In genomic region chr3:16881896-16882645, GRCh38 we compare ENCODE assay signal across 13 cellular contexts. TPM values are rescaled to one million over a fixed set of nuclear protein-coding genes. Genes with fewer than 3 reads are reported as not detected.
A peak's percentile ranks its signal among the peaks of the same experiment; 100 is the strongest.
DNase-seq lines count a peak whose midpoint lies in the region; ATAC-seq and TF ChIP-seq lines count a peak whose summit lies in the region.
"Had no signal": no experiment of that assay in that cellular context is flagged by ENCODE, and none has a peak within 500 bp of the region (broad histone marks: within the 10 kb centered on the region; RNA-seq: fewer than 3 reads in every experiment).

No MANE protein-coding gene starts in this region.

- TF ChIP-seq CTCF in smooth muscle cell (IDR thresholded peaks at IDR 0.05; ENCODE audit: borderline replicate concordance, insufficient read depth, poor library complexity, severe bottlenecking), result no peak

- ATAC-seq in right cardiac atrium, result peak; percentile 20 to 42
- ATAC-seq: A549 had no signal

- H2AFZ ChIP-seq in smooth muscle cell (ENCODE audit: low read depth), result no peak overlapping the region

- intact Hi-C loops in activated CD4-positive, alpha-beta T cell treated with anti-CD3 and anti-CD28 coated beads, Interleukin-2, amount 10 ng/mL, durations not matched to agents 24 days and 14 days (cut with micrococcal nuclease), result loop anchor here (10.0 kb wide), 2 partner anchors 577 to 863 kb away; partner anchors contain the start of gene TBC1D5
- intact Hi-C loops in activated T-helper 2 cell treated with anti-CD3 and anti-CD28 coated beads, Interferon-gamma antibody, Interleukin-2, Interleukin-4, amounts not matched to agents 10 μg/mL and 5 μg/mL and 100 μg/mL, durations not matched to agents 14 hours and 24 hours and 36 hours (cut with micrococcal nuclease), result loop anchor here (10.0 kb wide), 1 partner anchor 57 kb away; no protein-coding TSS in a partner anchor
- intact Hi-C loops in right cardiac atrium (cut with DNase I), result loop anchor here in 3 of 4 donors (10.0 kb wide), 2 partner anchors 63 to 153 kb away; no protein-coding TSS in a partner anchor

- peak; percentile 53 for DNase-seq in activated CD4-positive, alpha-beta T cell treated with anti-CD3 and anti-CD28 coated beads, Interleukin-2, amount 10 ng/mL, durations not matched to agents 24 days and 14 days
- DNase-seq in activated CD4-positive, alpha-beta T cell treated with anti-CD3 and anti-CD28 coated beads, Interleukin-2, amount 50 U/mL, for 48 hours, result no peak
- DNase-seq in activated T-helper 2 cell treated with anti-CD3 and anti-CD28 coated beads, Interferon-gamma antibody, Interleukin-2, Interleukin-4, amounts not matched to agents 10 μg/mL and 5 μg/mL and 100 μg/mL, durations not matched to agents 14 hours and 24 hours and 36 hours (ENCODE audit: low spot score), result no peak
- peak in 2 of 3 donors; percentile 46 to 72 for DNase-seq in right cardiac atrium
- no peak for DNase-seq in smooth muscle cell (lab: John Stamatoyannopoulos, UW; ENCODE audit: unreplicated experiment)
- no peak for DNase-seq in NCI-H1105 (lab: John Stamatoyannopoulos, UW)
- DNase-seq in activated effector memory CD4-positive, alpha-beta T cell treated with anti-CD3 and anti-CD28 coated beads, Interleukin-2, amount 50 U/mL, for 16 hours, result no peak
- DNase-seq in NCI-H1436 (lab: John Stamatoyannopoulos, UW), result no peak
- DNase-seq: activated CD8-positive, alpha-beta memory T cell treated with anti-CD3 and anti-CD28 coated beads, Interleukin-2, amount 50 U/mL, for 48 hours; Karpas-422; NCI-H146; NCI-H510A treated with DMSO at 0.1 percent for 48 hours had no signal

- H3K27ac ChIP-seq in right cardiac atrium (ENCODE audit: low read length) (peak overlapping the region; percentile 62), smooth muscle cell (ENCODE audit: low read depth) (no peak overlapping the region)
- H3K27ac ChIP-seq: A549 had no signal

- no peak overlapping the region for H3K27ac Mint-ChIP-seq in activated CD4-positive, alpha-beta T cell treated with anti-CD3 and anti-CD28 coated beads, Interleukin-2, amount 10 ng/mL, durations not matched to agents 24 days and 14 days
- no peak overlapping the region for H3K27ac Mint-ChIP-seq in activated T-helper 2 cell treated with anti-CD3 and anti-CD28 coated beads, Interferon-gamma antibody, Interleukin-2, Interleukin-4, amounts not matched to agents 10 μg/mL and 5 μg/mL and 100 μg/mL, durations not matched to agents 14 hours and 24 hours and 36 hours

- H3F3A ChIP-seq in smooth muscle cell (ENCODE audit: low read depth), result peaks cover 17% of the 10 kb centered on the region

- H3K79me2 ChIP-seq in smooth muscle cell (ENCODE audit: low read depth), result peaks cover 1% of the 10 kb centered on the region

- no peaks in the 10 kb centered on the region for H4K20me1 ChIP-seq in smooth muscle cell (ENCODE audit: low read depth)

- H3K4me3 ChIP-seq in right cardiac atrium (ENCODE audit: low read length) (no peak overlapping the region), smooth muscle cell (no peak overlapping the region)
- H3K4me3 ChIP-seq: A549 had no signal

- H3K27me3 ChIP-seq in right cardiac atrium (ENCODE audit: control insufficient read depth, insufficient read depth) (no peaks in the 10 kb centered on the region), smooth muscle cell (ENCODE audit: low read depth) (no peaks in the 10 kb centered on the region)

- H3K36me3 Mint-ChIP-seq in activated CD4-positive, alpha-beta T cell treated with anti-CD3 and anti-CD28 coated beads, Interleukin-2, amount 10 ng/mL, durations not matched to agents 24 days and 14 days (ENCODE audit: low read depth), result no peaks in the 10 kb centered on the region
- no peaks in the 10 kb centered on the region for H3K36me3 Mint-ChIP-seq in activated T-helper 2 cell treated with anti-CD3 and anti-CD28 coated beads, Interferon-gamma antibody, Interleukin-2, Interleukin-4, amounts not matched to agents 10 μg/mL and 5 μg/mL and 100 μg/mL, durations not matched to agents 14 hours and 24 hours and 36 hours (ENCODE audit: low read depth)

- H3K4me1 Mint-ChIP-seq in activated CD4-positive, alpha-beta T cell treated with anti-CD3 and anti-CD28 coated beads, Interleukin-2, amount 10 ng/mL, durations not matched to agents 24 days and 14 days, result peaks cover 12% of the 10 kb centered on the region
- peaks cover 14% of the 10 kb centered on the region for H3K4me1 Mint-ChIP-seq in activated T-helper 2 cell treated with anti-CD3 and anti-CD28 coated beads, Interferon-gamma antibody, Interleukin-2, Interleukin-4, amounts not matched to agents 10 μg/mL and 5 μg/mL and 100 μg/mL, durations not matched to agents 14 hours and 24 hours and 36 hours (ENCODE audit: low read depth)

- peaks cover 4% of the 10 kb centered on the region for H3K9me3 Mint-ChIP-seq in activated CD4-positive, alpha-beta T cell treated with anti-CD3 and anti-CD28 coated beads, Interleukin-2, amount 10 ng/mL, durations not matched to agents 24 days and 14 days
- no peaks in the 10 kb centered on the region for H3K9me3 Mint-ChIP-seq in activated T-helper 2 cell treated with anti-CD3 and anti-CD28 coated beads, Interferon-gamma antibody, Interleukin-2, Interleukin-4, amounts not matched to agents 10 μg/mL and 5 μg/mL and 100 μg/mL, durations not matched to agents 14 hours and 24 hours and 36 hours

- peaks cover 13% of the 10 kb centered on the region for H3K27me3 Mint-ChIP-seq in activated CD4-positive, alpha-beta T cell treated with anti-CD3 and anti-CD28 coated beads, Interleukin-2, amount 10 ng/mL, durations not matched to agents 24 days and 14 days
- peaks cover 32% of the 10 kb centered on the region for H3K27me3 Mint-ChIP-seq in activated T-helper 2 cell treated with anti-CD3 and anti-CD28 coated beads, Interferon-gamma antibody, Interleukin-2, Interleukin-4, amounts not matched to agents 10 μg/mL and 5 μg/mL and 100 μg/mL, durations not matched to agents 14 hours and 24 hours and 36 hours (ENCODE audit: low read depth)

- H3K9me3 ChIP-seq in right cardiac atrium (ENCODE audit: control insufficient read depth, low read length) (no peaks in the 10 kb centered on the region), smooth muscle cell (replicated peaks; ENCODE audit: low read depth) (no peaks in the 10 kb centered on the region)
- H3K9me3 ChIP-seq: A549 had no signal

- H3K36me3 ChIP-seq in smooth muscle cell (ENCODE audit: low read depth), result no peaks in the 10 kb centered on the region

- WGBS in right cardiac atrium, result 52% methylated on average over 6 of the region's 6 CpGs
- WGBS in smooth muscle cell (ENCODE audit: low lambda C conversion rate), result 92% methylated on average over 6 of the region's 6 CpGs

- H3K9ac ChIP-seq in smooth muscle cell (ENCODE audit: low read depth), result no peak overlapping the region

- H3K4me2 ChIP-seq in smooth muscle cell, result peak overlapping the region; percentile 88
- H3K4me2 ChIP-seq: A549 had no signal

- H3K4me1 ChIP-seq in right cardiac atrium (ENCODE audit: control insufficient read depth, insufficient read depth, low read length) (no peaks in the 10 kb centered on the region), smooth muscle cell (ENCODE audit: low read depth) (peaks cover 6% of the 10 kb centered on the region)

- no peak overlapping the region for H3K4me3 Mint-ChIP-seq in activated CD4-positive, alpha-beta T cell treated with anti-CD3 and anti-CD28 coated beads, Interleukin-2, amount 10 ng/mL, durations not matched to agents 24 days and 14 days
- H3K4me3 Mint-ChIP-seq in activated T-helper 2 cell treated with anti-CD3 and anti-CD28 coated beads, Interferon-gamma antibody, Interleukin-2, Interleukin-4, amounts not matched to agents 10 μg/mL and 5 μg/mL and 100 μg/mL, durations not matched to agents 14 hours and 24 hours and 36 hours (ENCODE audit: low read depth), result peak overlapping the region; percentile 75

RNA-seq across cellular contexts. Expression of gene PLCL2, which starts 2.7 kb away (rescaled TPM):
- total RNA-seq in activated CD4-positive, alpha-beta T cell treated with anti-CD3 and anti-CD28 coated beads, Interleukin-2, amount 10 ng/mL, durations not matched to agents 24 days and 14 days, result 14.8 and 15.2 TPM in 2 replicates
- 12.5 and 12.8 TPM in 2 replicates for total RNA-seq in activated T-helper 2 cell treated with anti-CD3 and anti-CD28 coated beads, Interferon-gamma antibody, Interleukin-2, Interleukin-4, amounts not matched to agents 10 μg/mL and 5 μg/mL and 100 μg/mL, durations not matched to agents 14 hours and 24 hours and 36 hours
- total RNA-seq in right cardiac atrium (10 to 100 TPM; 36.7 to 47.4 (median 37.0) TPM), smooth muscle cell (5.0 and 8.7 TPM in 2 replicates)
- polyA plus RNA-seq in right cardiac atrium (12.5 TPM), smooth muscle cell (2.1 and 3.2 TPM in 2 replicates)

Comparison
In these comparisons a context has a peak if more than half of its experiments do, and no peak if none do; other contexts are left out.
1. DNase-seq: peak in activated CD4-positive, alpha-beta T cell treated with anti-CD3 and anti-CD28 coated beads, Interleukin-2, amount 10 ng/mL, durations not matched to agents 24 days and 14 days (single experiment) and right cardiac atrium (2 of 3); none in activated CD4-positive, alpha-beta T cell treated with anti-CD3 and anti-CD28 coated beads, Interleukin-2, amount 50 U/mL, for 48 hours (0 of 2), activated T-helper 2 cell treated with anti-CD3 and anti-CD28 coated beads, Interferon-gamma antibody, Interleukin-2, Interleukin-4, amounts not matched to agents 10 μg/mL and 5 μg/mL and 100 μg/mL, durations not matched to agents 14 hours and 24 hours and 36 hours (single experiment), smooth muscle cell (single experiment), NCI-H1105 (single experiment), activated effector memory CD4-positive, alpha-beta T cell treated with anti-CD3 and anti-CD28 coated beads, Interleukin-2, amount 50 U/mL, for 16 hours (single experiment) and NCI-H1436 (single experiment).